In genomic region chr22:28736296-28737155, GRCh38 we compare ENCODE assay signal across 23 cellular contexts. TPM values are rescaled to one million over a fixed set of nuclear protein-coding genes. Genes with fewer than 3 reads are reported as not detected.
DNase-seq lines count a peak whose midpoint lies in the region; ATAC-seq and TF ChIP-seq lines count a peak whose summit lies in the region.
"Had no signal": no experiment of that assay in that cellular context is flagged by ENCODE, and none has a peak within 500 bp of the region (broad histone marks: within the 10 kb centered on the region; RNA-seq: fewer than 3 reads in every experiment).

No MANE protein-coding gene starts in this region.

- TF ChIP-seq CTCF in body of pancreas (IDR thresholded peaks at IDR 0.05), result no peak

- H3K4me1 ChIP-seq in HAP-1 (peaks cover 14% of the 10 kb centered on the region), iPS-20b (ENCODE audit: insufficient read depth, low read length) (peaks cover 15% of the 10 kb centered on the region; the same call in 1 of the 2 replicates), body of pancreas (no peaks in the 10 kb centered on the region)

- ATAC-seq in body of pancreas (no peak), HG02678 (IDR thresholded peaks at IDR 0.05; ENCODE audit: unreplicated experiment) (no peak)
- ATAC-seq: HCT116, heart left ventricle, upper lobe of right lung had no signal

- H3K4me3 ChIP-seq in HAP-1 (no peak overlapping the region), iPS-20b (ENCODE audit: low read length) (peak overlapping the region; percentile 27; the same call in 1 of the 2 replicates), body of pancreas (no peak overlapping the region)
- H3K4me3 ChIP-seq: adrenal gland, coronary artery, heart left ventricle, Peyer's patch, SJSA1, upper lobe of right lung had no signal

- H3K36me3 ChIP-seq in HAP-1 (replicated peaks), result peaks cover 26% of the 10 kb centered on the region
- peaks cover 28% of the 10 kb centered on the region for H3K36me3 ChIP-seq in iPS-20b (ENCODE audit: insufficient read depth, low read depth, low read length)
- no peaks in the 10 kb centered on the region for H3K36me3 ChIP-seq in body of pancreas (replicated peaks in 1 of 2; ENCODE audit: insufficient read depth in 1 of 2, low read depth in 2 of 2)
- H3K36me3 ChIP-seq: adrenal gland, Peyer's patch, upper lobe of right lung had no signal

- no peaks in the 10 kb centered on the region for H3K9me3 ChIP-seq in HAP-1
- H3K9me3 ChIP-seq in iPS-20b (ENCODE audit: insufficient read depth, low read depth, low read length), result no peaks in the 10 kb centered on the region
- H3K9me3 ChIP-seq in body of pancreas, result no peaks in the 10 kb centered on the region
- H3K9me3 ChIP-seq: adrenal gland, heart left ventricle, Peyer's patch, SJSA1, upper lobe of right lung had no signal

- WGBS in body of pancreas, 2 donors, result 88 to 91% methylated on average over 5 to 7 of the region's 7 CpGs

- in situ Hi-C loops in HAP-1 (cut with MboI; ENCODE audit: low sequenced_read_pairs), result no loop called here

- DNase-seq in HAP-1 (ENCODE audit: low spot score in 2 of 2), result peak; percentile 36 to 83
- peak; percentile 66 for DNase-seq in NCI-H1436 (lab: John Stamatoyannopoulos, UW)
- DNase-seq in OCI-M1 (lab: John Stamatoyannopoulos, UW), result peak; percentile 46
- DNase-seq in body of pancreas, result no peak
- no peak for DNase-seq in ureter (ENCODE audit: low spot score)
- DNase-seq: activated CD4-positive, alpha-beta T cell treated with anti-CD3 and anti-CD28 coated beads, Interleukin-2, amount 50 U/mL, for 48 hours; adrenal gland; CD8-positive, alpha-beta memory T cell; DMS79 treated with DMSO at 0.1 percent for 48 hours; heart left ventricle; kidney; NCI-H187 treated with DMSO at 0.1 percent for 48 hours; NCI-H774; nucleus accumbens; Peyer's patch; stimulated activated CD4-positive, alpha-beta T cell treated with anti-CD3 and anti-CD28 coated beads, Interleukin-4, amount 100 ng/mL, for 4 hours; upper lobe of right lung had no signal

- intact Hi-C loops in body of pancreas (cut with DNase I), result no loop called here

- no peaks in the 10 kb centered on the region for H3K27me3 ChIP-seq in HAP-1 (ENCODE audit: low read depth)
- no peaks in the 10 kb centered on the region for H3K27me3 ChIP-seq in iPS-20b (ENCODE audit: insufficient read depth, low read length)
- no peaks in the 10 kb centered on the region for H3K27me3 ChIP-seq in body of pancreas
- H3K27me3 ChIP-seq: adrenal gland, heart left ventricle, Peyer's patch, SJSA1, upper lobe of right lung had no signal

- no peak for TF ChIP-seq POLR2A in body of pancreas (IDR thresholded peaks at IDR 0.05)

- H3K9ac ChIP-seq in iPS-20b (ENCODE audit: low read depth, low read length), result 0 out of 2 replicates have a peak overlapping the region, but pooled peaks have one; percentile 43

- H3K27ac ChIP-seq in iPS-20b (ENCODE audit: low read length) (peak overlapping the region; percentile 19), body of pancreas (no peak overlapping the region)
- H3K27ac ChIP-seq: adrenal gland, coronary artery, heart left ventricle, Peyer's patch, SJSA1, upper lobe of right lung had no signal

RNA-seq across cellular contexts. Expression of gene CHEK2, which starts 5.1 kb away (rescaled TPM):
- 1 to 10 TPM in 1 of 2 donors, under 1 TPM in 1; 0.66 to 2.1 TPM for total RNA-seq in body of pancreas
- total RNA-seq in ureter, result 8.4 TPM

RNA-seq across cellular contexts. Expression of gene HSCB, which starts 5.3 kb away (rescaled TPM):
- total RNA-seq in body of pancreas (10 to 100 TPM; 11.7 to 14.2 TPM), ureter (17.3 TPM)

RNA-seq across cellular contexts. Expression of gene CCDC117, which starts 36.0 kb away (rescaled TPM):
- total RNA-seq in body of pancreas, result 10 to 100 TPM; 13.8 to 16.3 TPM
- total RNA-seq in ureter, result 12.2 TPM

RNA-seq across cellular contexts. Expression of gene TTC28, which starts 56.9 kb away (rescaled TPM):
- 10 to 100 TPM; 21.0 to 87.3 TPM for total RNA-seq in body of pancreas
- total RNA-seq in ureter, result 56.8 TPM
- total RNA-seq: MCF 10A had no signal

Comparison
In these comparisons a context has a peak if more than half of its experiments do, and no peak if none do; other contexts are left out.
1. DNase-seq: peak in HAP-1 (2 of 2), NCI-H1436 (single experiment) and OCI-M1 (single experiment); none in body of pancreas (0 of 4) and ureter (single experiment).